ENCODE assay signal across 1 cellular context in the genomic region with DNA sequence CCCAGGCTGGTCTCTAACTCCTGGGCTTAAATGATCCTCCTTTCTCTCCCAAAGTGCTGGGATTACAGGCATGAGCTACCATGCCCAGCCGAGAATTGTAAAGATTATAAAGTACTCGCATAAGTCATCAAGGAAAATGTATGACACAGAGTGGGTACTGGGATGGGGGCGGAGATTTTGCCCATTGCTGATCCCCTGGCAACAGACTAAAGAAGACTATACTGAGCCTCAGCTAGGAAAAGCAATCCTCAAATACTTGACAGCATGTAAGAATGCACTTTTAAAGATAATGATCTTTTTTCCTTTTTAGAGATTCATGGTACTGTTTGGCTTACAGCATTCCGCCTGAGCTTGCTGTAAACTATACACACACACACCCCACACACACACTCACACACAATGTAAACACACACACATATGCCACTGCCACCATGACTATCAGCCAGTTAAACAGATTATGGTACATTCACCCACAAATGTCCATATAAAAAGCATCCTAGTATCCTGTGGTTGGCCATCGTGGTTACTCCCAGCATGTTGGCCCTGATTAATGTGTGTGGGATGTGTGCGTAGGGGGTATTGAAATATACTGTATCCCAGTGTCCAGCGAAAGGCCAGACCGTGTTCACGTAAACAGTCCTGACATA.
TF ChIP-seq lines count a peak whose summit lies in the region.

No MANE protein-coding gene starts in this region.

TF ChIP-seq in GM23338, 12 proteins besides CTCF, POLR2A, EP300 and RAD21 (continued from another document):
- TF ChIP-seq, protein P1, sequence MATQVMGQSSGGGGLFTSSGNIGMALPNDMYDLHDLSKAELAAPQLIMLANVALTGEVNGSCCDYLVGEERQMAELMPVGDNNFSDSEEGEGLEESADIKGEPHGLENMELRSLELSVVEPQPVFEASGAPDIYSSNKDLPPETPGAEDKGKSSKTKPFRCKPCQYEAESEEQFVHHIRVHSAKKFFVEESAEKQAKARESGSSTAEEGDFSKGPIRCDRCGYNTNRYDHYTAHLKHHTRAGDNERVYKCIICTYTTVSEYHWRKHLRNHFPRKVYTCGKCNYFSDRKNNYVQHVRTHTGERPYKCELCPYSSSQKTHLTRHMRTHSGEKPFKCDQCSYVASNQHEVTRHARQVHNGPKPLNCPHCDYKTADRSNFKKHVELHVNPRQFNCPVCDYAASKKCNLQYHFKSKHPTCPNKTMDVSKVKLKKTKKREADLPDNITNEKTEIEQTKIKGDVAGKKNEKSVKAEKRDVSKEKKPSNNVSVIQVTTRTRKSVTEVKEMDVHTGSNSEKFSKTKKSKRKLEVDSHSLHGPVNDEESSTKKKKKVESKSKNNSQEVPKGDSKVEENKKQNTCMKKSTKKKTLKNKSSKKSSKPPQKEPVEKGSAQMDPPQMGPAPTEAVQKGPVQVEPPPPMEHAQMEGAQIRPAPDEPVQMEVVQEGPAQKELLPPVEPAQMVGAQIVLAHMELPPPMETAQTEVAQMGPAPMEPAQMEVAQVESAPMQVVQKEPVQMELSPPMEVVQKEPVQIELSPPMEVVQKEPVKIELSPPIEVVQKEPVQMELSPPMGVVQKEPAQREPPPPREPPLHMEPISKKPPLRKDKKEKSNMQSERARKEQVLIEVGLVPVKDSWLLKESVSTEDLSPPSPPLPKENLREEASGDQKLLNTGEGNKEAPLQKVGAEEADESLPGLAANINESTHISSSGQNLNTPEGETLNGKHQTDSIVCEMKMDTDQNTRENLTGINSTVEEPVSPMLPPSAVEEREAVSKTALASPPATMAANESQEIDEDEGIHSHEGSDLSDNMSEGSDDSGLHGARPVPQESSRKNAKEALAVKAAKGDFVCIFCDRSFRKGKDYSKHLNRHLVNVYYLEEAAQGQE (IDR thresholded peaks at IDR 0.05; ENCODE audit: unreplicated experiment) = no peak
- no peak for TF ChIP-seq ETS1 (IDR thresholded peaks at IDR 0.05)
- TF ChIP-seq ZNF114 (CRISPR knock-in tag; IDR thresholded peaks at IDR 0.05) = no peak
